In genomic region chr21:34582506-34583150, GRCh38 we compare ENCODE assay signal across 1 cellular context.
TF ChIP-seq lines count a peak whose summit lies in the region.

No MANE protein-coding gene starts in this region.

TF ChIP-seq in GM23338, 12 proteins besides CTCF, POLR2A, EP300 and RAD21 (continued from another document):
- TF ChIP-seq ZNF462 (CRISPR knock-in tag; IDR thresholded peaks at IDR 0.05): no peak
- no peak for TF ChIP-seq STAT1 (IDR thresholded peaks at IDR 0.05; ENCODE audit: unreplicated experiment)
- no peak for TF ChIP-seq ETS1 (IDR thresholded peaks at IDR 0.05)
- no peak for TF ChIP-seq POLR2AphosphoS5 (IDR thresholded peaks at IDR 0.05; ENCODE audit: low read depth)
- no peak for TF ChIP-seq JUNB (IDR thresholded peaks at IDR 0.05; ENCODE audit: unreplicated experiment)
- no peak for TF ChIP-seq ZNF114 (CRISPR knock-in tag; IDR thresholded peaks at IDR 0.05)
